In the genomic region with DNA sequence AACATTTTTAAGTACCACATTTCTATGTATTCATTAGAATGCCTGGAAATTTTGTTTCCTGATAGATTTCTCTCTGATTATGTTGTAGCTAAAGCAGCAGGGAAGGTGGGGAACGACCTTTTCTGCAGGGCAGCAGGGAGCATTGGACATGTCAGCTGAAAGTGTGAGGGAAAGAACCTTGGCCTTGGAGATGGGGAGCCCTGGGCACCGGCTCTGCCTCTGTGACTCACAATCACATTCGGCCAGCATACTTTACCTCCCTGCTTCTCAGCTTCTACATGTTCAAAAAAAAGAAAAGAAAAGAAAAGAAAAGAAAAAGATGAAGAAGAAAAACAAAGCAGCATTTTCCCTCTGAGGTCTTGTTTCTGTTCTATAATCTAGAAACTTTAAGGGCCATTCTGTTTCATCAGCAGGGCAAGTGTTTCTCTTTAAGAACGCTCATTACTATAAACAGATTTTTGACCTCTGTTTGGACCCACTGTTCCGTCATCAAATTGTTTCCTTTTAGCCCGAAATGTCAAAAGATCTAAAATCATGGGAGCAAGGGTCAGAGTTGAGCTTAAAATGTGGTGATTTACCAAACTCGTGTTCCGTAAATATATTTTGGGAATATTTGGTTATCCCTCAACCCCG, we compare ENCODE assay signal across 15 cellular contexts. TPM values are rescaled to one million over a fixed set of nuclear protein-coding genes. Genes with fewer than 3 reads are reported as not detected.
DNase-seq lines count a peak whose midpoint lies in the region; ATAC-seq, FAIRE-seq and TF ChIP-seq lines count a peak whose summit lies in the region.
"Had no signal": no experiment of that assay in that cellular context is flagged by ENCODE, and none has a peak within 500 bp of the region (broad histone marks: within the 10 kb centered on the region; RNA-seq: fewer than 3 reads in every experiment).

No MANE protein-coding gene starts in this region.

- intact Hi-C loops in endothelial cell of umbilical vein (cut with micrococcal nuclease), result no loop called here
- intact Hi-C loops in CD4-positive, alpha-beta T cell (cut with DNase I, micrococcal nuclease), result no loop called here

- no peaks in the 10 kb centered on the region for H3K9me3 ChIP-seq in endothelial cell of umbilical vein (replicated peaks; ENCODE audit: control insufficient read depth, insufficient read depth, low read length)
- no peaks in the 10 kb centered on the region for H3K9me3 ChIP-seq in effector memory CD4-positive, alpha-beta T cell (ENCODE audit: control insufficient read depth, low read length)
- no peaks in the 10 kb centered on the region for H3K9me3 ChIP-seq in CD4-positive, alpha-beta T cell (ENCODE audit: control insufficient read depth, low read length)

- no peak overlapping the region for H3K23ac ChIP-seq in mesendoderm (ENCODE audit: low read length)

- H3K27me3 ChIP-seq in KMS-11 (ENCODE audit: insufficient read depth, low read depth) (no peaks in the 10 kb centered on the region), endothelial cell of umbilical vein (ENCODE audit: control insufficient read depth in 2 of 2, insufficient read depth in 2 of 2, low read length in 2 of 2) (no peaks in the 10 kb centered on the region), mesendoderm (ENCODE audit: insufficient read depth, low read length, poor library complexity) (no peaks in the 10 kb centered on the region)
- no peaks in the 10 kb centered on the region for H3K27me3 ChIP-seq in effector memory CD4-positive, alpha-beta T cell (replicated peaks; ENCODE audit: control insufficient read depth, insufficient read depth, low read length, poor library complexity, severe bottlenecking)
- H3K27me3 ChIP-seq in CD4-positive, alpha-beta T cell (ENCODE audit: control insufficient read depth, insufficient read depth, low read length), result no peaks in the 10 kb centered on the region

- H3K36me3 Mint-ChIP-seq in CD4-positive, alpha-beta T cell (ENCODE audit: low read depth), result no peaks in the 10 kb centered on the region

- H3K4me3 Mint-ChIP-seq in CD4-positive, alpha-beta T cell, result no peak overlapping the region
- H3K4me3 Mint-ChIP-seq: activated CD8-positive, alpha-beta T cell treated with anti-CD3 and anti-CD28 coated beads, Interleukin-2, amount 10 ng/mL, durations not matched to agents 7 days and 5 days had no signal

- no peaks in the 10 kb centered on the region for H3K9me3 Mint-ChIP-seq in CD4-positive, alpha-beta T cell

- H3K9ac ChIP-seq in KMS-11, result peak overlapping the region; percentile 40; the same call in 1 of the 2 replicates
- H3K9ac ChIP-seq in endothelial cell of umbilical vein (replicated peaks; ENCODE audit: extremely low read depth, insufficient read depth, low read length), result no peak overlapping the region
- H3K9ac ChIP-seq in mesendoderm (ENCODE audit: low read length), result no peak overlapping the region

- H3K4me1 ChIP-seq in KMS-11 (ENCODE audit: low read depth, poor library complexity, severe bottlenecking) (peaks cover 99% of the 10 kb centered on the region), endothelial cell of umbilical vein (ENCODE audit: control insufficient read depth, extremely low read depth, insufficient read depth, low read length) (no peaks in the 10 kb centered on the region), mesendoderm (ENCODE audit: control insufficient read depth, low read depth, low read length) (peaks cover 9% of the 10 kb centered on the region)
- no peaks in the 10 kb centered on the region for H3K4me1 ChIP-seq in effector memory CD4-positive, alpha-beta T cell (ENCODE audit: control insufficient read depth, insufficient read depth, low read length, poor library complexity, severe bottlenecking)

- DNase-seq in endothelial cell of umbilical vein (ENCODE audit: low read depth, low spot score) (peak; percentile 15), mesendoderm (no peak), stromal cell of bone marrow (ENCODE audit: low read depth) (peak; percentile 40)
- no peak for DNase-seq in effector memory CD4-positive, alpha-beta T cell
- no peak for DNase-seq in CD4-positive, alpha-beta T cell
- DNase-seq: activated CD8-positive, alpha-beta T cell treated with anti-CD3 and anti-CD28 coated beads, Interleukin-2, amount 10 ng/mL, durations not matched to agents 7 days and 5 days; activated naive CD4-positive, alpha-beta T cell; KG1; OCI-M1; retina; T-helper 2 cell had no signal

- H4K20me1 ChIP-seq in KMS-11 (ENCODE audit: insufficient read depth), result no peaks in the 10 kb centered on the region
- H4K20me1 ChIP-seq in endothelial cell of umbilical vein (replicated peaks; ENCODE audit: control insufficient read depth, extremely low read depth, insufficient read depth, low read length), result no peaks in the 10 kb centered on the region

- TF ChIP-seq POLR2A in endothelial cell of umbilical vein (IDR thresholded peaks at IDR 0.05; ENCODE audit: low read depth, low read length), result no peak

- H3K79me1 ChIP-seq in mesendoderm (ENCODE audit: low read length), result no peaks in the 10 kb centered on the region

- H3K4me3 ChIP-seq in KMS-11 (IDR thresholded peaks at IDR 0.05; ENCODE audit: insufficient read depth, low read depth, low read length) (no peak overlapping the region), endothelial cell of umbilical vein (replicated peaks in 1 of 3; ENCODE audit: insufficient read depth in 1 of 3, low read depth in 1 of 3, low read length in 3 of 3) (no peak overlapping the region), mesendoderm (ENCODE audit: low read length) (no peak overlapping the region)
- H3K4me3 ChIP-seq in effector memory CD4-positive, alpha-beta T cell (ENCODE audit: insufficient read depth, low read depth, low read length, poor library complexity, severe bottlenecking), result no peak overlapping the region

- H2AK5ac ChIP-seq in mesendoderm (ENCODE audit: low read length), result no peak overlapping the region

- H3K4me1 Mint-ChIP-seq in CD4-positive, alpha-beta T cell (ENCODE audit: low read depth), result no peaks in the 10 kb centered on the region

- H3K36me3 ChIP-seq in KMS-11 (ENCODE audit: insufficient read depth) (no peaks in the 10 kb centered on the region), endothelial cell of umbilical vein (ENCODE audit: control insufficient read depth in 2 of 2, extremely low read depth in 1 of 2, insufficient read depth in 2 of 2, low read length in 2 of 2) (no peaks in the 10 kb centered on the region), mesendoderm (ENCODE audit: control insufficient read depth, insufficient read depth, low read length) (no peaks in the 10 kb centered on the region)
- H3K36me3 ChIP-seq in effector memory CD4-positive, alpha-beta T cell (ENCODE audit: control insufficient read depth, insufficient read depth, low read length), result no peaks in the 10 kb centered on the region

- no TSS peak for BruUV-seq in endothelial cell of umbilical vein (replicated peaks; lab: Mats Ljungman, UMichigan)

- H4K8ac ChIP-seq in mesendoderm (ENCODE audit: low read depth, low read length), result no peak overlapping the region

- CTCF ChIA-PET in endothelial cell of umbilical vein (lab: Charles Lee), result no interaction called here
- CTCF ChIA-PET in CD4-positive, alpha-beta T cell (lab: Charles Lee), result no interaction called here

- no peak overlapping the region for H2AFZ ChIP-seq in KMS-11 (ENCODE audit: low read depth)
- no peak overlapping the region for H2AFZ ChIP-seq in endothelial cell of umbilical vein (ENCODE audit: low read depth, low read length)

- no peak overlapping the region for H2BK15ac ChIP-seq in mesendoderm (replicated peaks; ENCODE audit: low read depth)

- H3K27ac Mint-ChIP-seq in CD4-positive, alpha-beta T cell, result no peak overlapping the region
- H3K27ac Mint-ChIP-seq: activated CD8-positive, alpha-beta T cell treated with anti-CD3 and anti-CD28 coated beads, Interleukin-2, amount 10 ng/mL, durations not matched to agents 7 days and 5 days had no signal

- H3K4me2 ChIP-seq in KMS-11 (peak overlapping the region; percentile 95), endothelial cell of umbilical vein (ENCODE audit: insufficient read depth, low read length) (no peak overlapping the region), mesendoderm (ENCODE audit: low read length) (no peak overlapping the region)

- no peak overlapping the region for H2BK120ac ChIP-seq in mesendoderm (ENCODE audit: low read depth, low read length)

- H4K5ac ChIP-seq in mesendoderm (ENCODE audit: low read length), result no peak overlapping the region

- H3K56ac ChIP-seq in mesendoderm (ENCODE audit: low read length), result no peak overlapping the region

- no peaks in the 10 kb centered on the region for H3K9me1 ChIP-seq in endothelial cell of umbilical vein (replicated peaks; ENCODE audit: control insufficient read depth, extremely low read depth, insufficient read depth, low read length)

- dilution Hi-C loops in endothelial cell of umbilical vein (cut with MboI; ENCODE audit: extremely low pct_ligation_motif_present, low sequenced_read_pairs), result no loop called here

- peaks cover 76% of the 10 kb centered on the region for H3K79me2 ChIP-seq in KMS-11 (ENCODE audit: insufficient read depth, low read depth)
- H3K79me2 ChIP-seq in endothelial cell of umbilical vein (ENCODE audit: control insufficient read depth, insufficient read depth, low read length), result no peaks in the 10 kb centered on the region
- H3K79me2 ChIP-seq in mesendoderm (ENCODE audit: control insufficient read depth, insufficient read depth, low read length), result no peaks in the 10 kb centered on the region

- FAIRE-seq in endothelial cell of umbilical vein (lab: Jason Lieb, UNC), result no peak
- FAIRE-seq: colon had no signal

- H3K27me3 Mint-ChIP-seq in CD4-positive, alpha-beta T cell, result no peaks in the 10 kb centered on the region

- peak overlapping the region; percentile 87 for H3K27ac ChIP-seq in KMS-11
- no peak overlapping the region for H3K27ac ChIP-seq in endothelial cell of umbilical vein (ENCODE audit: insufficient read depth, low read depth, low read length)
- H3K27ac ChIP-seq in mesendoderm (ENCODE audit: low read depth, low read length), result no peak overlapping the region
- no peak overlapping the region for H3K27ac ChIP-seq in effector memory CD4-positive, alpha-beta T cell (ENCODE audit: insufficient read depth, low read length, poor library complexity, severe bottlenecking)
- H3K27ac ChIP-seq in CD4-positive, alpha-beta T cell (ENCODE audit: low read depth, low read length), result no peak overlapping the region

- no CpG with 5 or more reads among the region's 9 CpGs for WGBS in mesendoderm (ENCODE audit: extremely low coverage, insufficient coverage, low lambda C conversion rate)

- ATAC-seq in GM18867 (IDR thresholded peaks at IDR 0.05; ENCODE audit: unreplicated experiment), result no peak
- ATAC-seq in CD4-positive, alpha-beta T cell (ENCODE audit: poor library complexity), result no peak
- ATAC-seq in GM18909 (IDR thresholded peaks at IDR 0.05; ENCODE audit: poor library complexity, unreplicated experiment), result no peak
- ATAC-seq: activated CD8-positive, alpha-beta T cell treated with anti-CD3 and anti-CD28 coated beads, Interleukin-2, amount 10 ng/mL, durations not matched to agents 7 days and 5 days had no signal

- H3K4ac ChIP-seq in mesendoderm (ENCODE audit: low read depth, low read length), result no peak overlapping the region

- TF ChIP-seq CTCF in KMS-11 (conservative IDR thresholded peaks at IDR 0.05; ENCODE audit: low read depth, low read length) (no peak), endothelial cell of umbilical vein (IDR thresholded peaks at IDR 0.05; ENCODE audit: extremely low read depth in 1 of 2, insufficient read depth in 1 of 2, low read depth in 1 of 2, low read length in 2 of 2) (no peak)
- TF ChIP-seq CTCF in CD4-positive, alpha-beta T cell (IDR thresholded peaks at IDR 0.05), result no peak

- POLR2A ChIA-PET in endothelial cell of umbilical vein (lab: Charles Lee), result no interaction called here
- POLR2A ChIA-PET in CD4-positive, alpha-beta T cell (lab: Charles Lee), result no interaction called here

- no peak overlapping the region for H2BK5ac ChIP-seq in mesendoderm (ENCODE audit: low read length)

- H3K18ac ChIP-seq in mesendoderm (ENCODE audit: low read length), result peak overlapping the region; percentile 13

RNA-seq across cellular contexts. Expression of a gene that starts 27.9 kb away (rescaled TPM):
- 3.1 and 4.2 TPM in 2 replicates for total RNA-seq in endothelial cell of umbilical vein
- 0.72 and 0.76 TPM in 2 replicates for polyA plus RNA-seq in endothelial cell of umbilical vein
- polyA plus RNA-seq in endothelial cell of umbilical vein (2011; cell fraction: cytosol; rRNA removed), result 0.67 and 0.68 TPM in 2 replicates
- 3.1 and 4.4 TPM in 2 replicates for polyA plus RNA-seq in endothelial cell of umbilical vein (2011; cell fraction: nucleus; rRNA removed)
- 0.16 and 0.33 TPM in 2 replicates for polyA plus RNA-seq in endothelial cell of umbilical vein (2012)
- 5.2 and 6.0 TPM in 2 replicates for polyA minus RNA-seq in endothelial cell of umbilical vein
- polyA minus RNA-seq in endothelial cell of umbilical vein (2011; cell fraction: cytosol; rRNA and poly(A)+ RNA removed), result 1.3 TPM
- polyA minus RNA-seq in endothelial cell of umbilical vein (2011; cell fraction: nucleus; rRNA and poly(A)+ RNA removed), result 10.0 and 11.3 TPM in 2 replicates
- polyA plus RNA-seq in mesendoderm (2013, experiment 1 of 2), result 1.9 TPM
- 1.9 TPM for polyA plus RNA-seq in mesendoderm (2013, experiment 2 of 2)
- under 1 TPM; 0.25 to 0.41 TPM for total RNA-seq in CD4-positive, alpha-beta T cell

Comparison
In these comparisons a context has a peak if more than half of its experiments do, and no peak if none do; other contexts are left out.
1. DNase-seq: peak in endothelial cell of umbilical vein (single experiment) and stromal cell of bone marrow (single experiment); none in mesendoderm (single experiment), effector memory CD4-positive, alpha-beta T cell (0 of 3) and CD4-positive, alpha-beta T cell (0 of 10).